3 cellular contexts compared by ENCODE assay signal in genomic region chr1:170696591-170697337, GRCh38.
TF ChIP-seq lines count a peak whose summit lies in the region.

No MANE protein-coding gene starts in this region.

TF ChIP-seq in SK-N-SH, 30 proteins besides CTCF, POLR2A, EP300 and RAD21 (continues in another document):
- TF ChIP-seq TEAD4 (IDR thresholded peaks at IDR 0.05; ENCODE audit: borderline replicate concordance, insufficient read depth) (no peak), FOXM1 (IDR thresholded peaks at IDR 0.05; ENCODE audit: low read depth) (no peak), USF1 (IDR thresholded peaks at IDR 0.05; ENCODE audit: borderline replicate concordance, low read depth) (no peak), USF2 (IDR thresholded peaks at IDR 0.05; ENCODE audit: borderline replicate concordance, low read depth, low read length) (no peak), TAF1 (IDR thresholded peaks at IDR 0.05; ENCODE audit: borderline replicate concordance, low read depth, low read length) (no peak), EZH2phosphoT487 (IDR thresholded peaks at IDR 0.05; ENCODE audit: borderline replicate concordance, low read depth) (no peak), GABPA (IDR thresholded peaks at IDR 0.05; ENCODE audit: low read depth) (no peak), ZBTB33 (IDR thresholded peaks at IDR 0.05; ENCODE audit: borderline replicate concordance, low read depth) (no peak), REST (IDR thresholded peaks at IDR 0.05; ENCODE audit: low read depth, low read length) (no peak), MEF2A (IDR thresholded peaks at IDR 0.05; ENCODE audit: borderline replicate concordance, low read depth) (no peak), SIN3A (IDR thresholded peaks at IDR 0.05; ENCODE audit: borderline replicate concordance, low read depth, low read length) (no peak)

TF ChIP-seq in SK-N-SH treated with all-trans-retinoic acid at 6 μM for 48 hours, 23 proteins besides CTCF, POLR2A, EP300 and RAD21:
- TF ChIP-seq TCF4 (CRISPR knock-in tag; IDR thresholded peaks at IDR 0.05; ENCODE audit: borderline replicate concordance) (no peak), ZFP30 (CRISPR knock-in tag; IDR thresholded peaks at IDR 0.05) (no peak)

TF ChIP-seq in endothelial cell of umbilical vein, 7 proteins besides CTCF, POLR2A, EP300 and RAD21:
- TF ChIP-seq JUN (IDR thresholded peaks at IDR 0.05; ENCODE audit: borderline replicate concordance, insufficient read depth, insufficient read length, low read depth) (no peak), MAX (IDR thresholded peaks at IDR 0.05; ENCODE audit: insufficient read depth, insufficient read length) (no peak), EZH2 (IDR thresholded peaks at IDR 0.05; ENCODE audit: borderline replicate concordance, low read depth, low read length, severe bottlenecking) (no peak), FOS (IDR thresholded peaks at IDR 0.05; ENCODE audit: borderline replicate concordance, insufficient read depth, low read length) (no peak), POLR2AphosphoS5 (IDR thresholded peaks at IDR 0.05; ENCODE audit: insufficient read depth, low read depth, low read length) (no peak), GATA2 (IDR thresholded peaks at IDR 0.05; ENCODE audit: insufficient read depth, insufficient read length, low read depth, low read length) (no peak), MYC (IDR thresholded peaks at IDR 0.05; ENCODE audit: low read depth, low read length) (no peak)
